Comparison of ENCODE assay signal across 1 cellular context in the genomic region with DNA sequence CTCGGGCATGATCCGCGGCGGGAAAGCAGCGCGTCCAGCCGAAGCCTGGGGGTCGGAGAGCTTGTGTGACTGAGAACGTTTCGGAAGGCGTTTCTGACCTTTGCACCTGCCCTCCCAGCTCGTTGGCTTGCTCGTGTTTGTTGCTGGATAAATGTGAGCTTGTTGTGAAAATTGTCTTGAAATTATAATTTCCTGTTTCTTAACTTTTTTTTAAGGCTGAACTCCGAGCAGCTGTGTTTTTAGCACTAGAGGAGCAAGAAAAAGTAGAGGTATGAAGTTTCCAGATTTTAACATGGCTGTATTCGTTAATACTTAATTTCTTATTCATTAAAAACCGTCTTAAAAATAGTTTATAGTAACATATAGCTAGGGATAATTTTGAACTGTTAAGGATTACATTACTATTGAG.
TF ChIP-seq lines count a peak whose summit lies in the region.

No MANE protein-coding gene starts in this region.

TF ChIP-seq in WTC11, 78 proteins besides CTCF, POLR2A, EP300 and RAD21 (continued from another document):
- TF ChIP-seq NR3C1 (CRISPR knock-in tag; conservative IDR thresholded peaks at IDR 0.05; ENCODE audit: low read depth): no peak
- TF ChIP-seq ZNF396 (CRISPR knock-in tag; IDR thresholded peaks at IDR 0.05; ENCODE audit: borderline replicate concordance): no peak
- TF ChIP-seq, protein P1, sequence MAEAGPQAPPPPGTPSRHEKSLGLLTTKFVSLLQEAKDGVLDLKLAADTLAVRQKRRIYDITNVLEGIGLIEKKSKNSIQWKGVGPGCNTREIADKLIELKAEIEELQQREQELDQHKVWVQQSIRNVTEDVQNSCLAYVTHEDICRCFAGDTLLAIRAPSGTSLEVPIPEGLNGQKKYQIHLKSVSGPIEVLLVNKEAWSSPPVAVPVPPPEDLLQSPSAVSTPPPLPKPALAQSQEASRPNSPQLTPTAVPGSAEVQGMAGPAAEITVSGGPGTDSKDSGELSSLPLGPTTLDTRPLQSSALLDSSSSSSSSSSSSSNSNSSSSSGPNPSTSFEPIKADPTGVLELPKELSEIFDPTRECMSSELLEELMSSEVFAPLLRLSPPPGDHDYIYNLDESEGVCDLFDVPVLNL (CRISPR knock-in tag; IDR thresholded peaks at IDR 0.05; ENCODE audit: borderline replicate concordance, low read depth): no peak
- TF ChIP-seq, protein P2, sequence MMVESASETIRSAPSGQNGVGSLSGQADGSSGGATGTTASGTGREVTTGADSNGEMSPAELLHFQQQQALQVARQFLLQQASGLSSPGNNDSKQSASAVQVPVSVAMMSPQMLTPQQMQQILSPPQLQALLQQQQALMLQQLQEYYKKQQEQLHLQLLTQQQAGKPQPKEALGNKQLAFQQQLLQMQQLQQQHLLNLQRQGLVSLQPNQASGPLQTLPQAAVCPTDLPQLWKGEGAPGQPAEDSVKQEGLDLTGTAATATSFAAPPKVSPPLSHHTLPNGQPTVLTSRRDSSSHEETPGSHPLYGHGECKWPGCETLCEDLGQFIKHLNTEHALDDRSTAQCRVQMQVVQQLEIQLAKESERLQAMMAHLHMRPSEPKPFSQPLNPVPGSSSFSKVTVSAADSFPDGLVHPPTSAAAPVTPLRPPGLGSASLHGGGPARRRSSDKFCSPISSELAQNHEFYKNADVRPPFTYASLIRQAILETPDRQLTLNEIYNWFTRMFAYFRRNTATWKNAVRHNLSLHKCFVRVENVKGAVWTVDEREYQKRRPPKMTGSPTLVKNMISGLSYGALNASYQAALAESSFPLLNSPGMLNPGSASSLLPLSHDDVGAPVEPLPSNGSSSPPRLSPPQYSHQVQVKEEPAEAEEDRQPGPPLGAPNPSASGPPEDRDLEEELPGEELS (CRISPR knock-in tag; IDR thresholded peaks at IDR 0.05): no peak
